Comparison of ENCODE assay signal across 18 cellular contexts in the genomic region with DNA sequence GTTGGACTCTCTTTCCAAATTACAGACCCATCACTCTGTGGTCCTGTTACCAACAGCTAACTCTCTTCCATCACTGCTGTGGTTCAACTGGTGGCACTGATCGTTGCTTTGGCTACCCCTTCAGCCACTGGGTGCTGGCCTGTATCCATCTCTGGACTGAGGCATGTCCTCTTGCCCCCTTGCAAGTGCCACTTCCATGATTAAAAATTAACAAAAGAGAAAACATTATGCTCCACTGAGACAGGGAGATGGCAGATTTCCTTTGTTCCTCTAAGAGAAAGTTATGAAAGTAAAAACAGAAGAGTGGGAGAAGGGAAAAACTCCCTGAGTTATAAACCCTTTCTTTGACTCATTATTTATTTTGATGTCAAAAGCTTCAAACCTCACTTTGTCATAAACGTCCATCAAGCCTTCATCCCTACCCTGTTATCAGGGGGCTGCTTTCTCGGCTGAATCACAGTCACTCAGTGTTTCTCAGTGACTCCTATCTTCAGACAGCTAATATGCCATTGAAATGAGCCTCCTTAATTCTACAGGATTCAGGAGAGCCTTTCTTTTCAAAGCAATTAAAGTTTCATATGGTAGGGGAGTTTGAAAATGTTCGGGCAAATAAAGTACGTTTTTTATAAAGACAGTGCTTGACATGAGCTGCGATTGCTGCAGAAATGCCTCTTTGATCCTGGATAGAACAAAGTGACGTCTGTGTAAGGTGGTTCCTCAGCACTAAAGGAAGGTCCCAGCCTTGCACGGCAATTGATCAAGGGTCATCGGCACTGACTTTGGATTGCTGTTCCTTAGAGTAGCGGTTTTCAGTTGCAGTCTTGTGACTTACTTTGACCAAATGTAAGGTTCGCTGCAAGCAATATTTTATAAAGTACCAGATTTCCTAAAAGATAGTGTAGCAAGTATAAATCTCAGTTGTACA. TPM values are rescaled to one million over a fixed set of nuclear protein-coding genes. Genes with fewer than 3 reads are reported as not detected.
"Had no signal": no experiment of that assay in that cellular context is flagged by ENCODE, and none has a peak within 500 bp of the region (broad histone marks: within the 10 kb centered on the region; RNA-seq: fewer than 3 reads in every experiment).

No MANE protein-coding gene starts in this region.

- H3K4me1 ChIP-seq: sigmoid colon had no signal

- DNase-seq: activated CD4-positive, alpha-beta T cell treated with anti-CD3 and anti-CD28 coated beads for 1 hour; activated CD4-positive, alpha-beta T cell treated with anti-CD3 and anti-CD28 coated beads, Interleukin-2, amount 50 U/mL, for 4 hours; activated naive CD4-positive, alpha-beta T cell treated with Interleukin-2 at 50 U/mL for 16 hours; activated T-cell treated with anti-CD3 and anti-CD28 coated beads for 4 hours; natural killer cell; nucleus accumbens; sigmoid colon; stimulated activated CD4-positive, alpha-beta T cell treated with anti-CD3 and anti-CD28 coated beads, Interleukin-12 subunit alpha, Interleukin-12 subunit beta, amount 100 ng/mL, for 4 hours; stimulated activated CD4-positive, alpha-beta T cell treated with anti-CD3 and anti-CD28 coated beads, Interleukin-2, amount 100 ng/mL, for 24 hours; T-helper 9 cell had no signal

- ATAC-seq: esophagus mucosa, natural killer cell had no signal

- H3K27me3 ChIP-seq: sigmoid colon had no signal

- H3K9me3 ChIP-seq: sigmoid colon had no signal

- H3K4me3 ChIP-seq: lung, sigmoid colon had no signal

- H3K27ac ChIP-seq: sigmoid colon had no signal

- H3K36me3 ChIP-seq: sigmoid colon had no signal

RNA-seq across cellular contexts. Expression of gene PBOV1, which starts 49.9 kb away (rescaled TPM):
- total RNA-seq: astrocyte, bronchial epithelial cell, chondrocyte, esophagus mucosa, lung, natural killer cell, pulmonary artery endothelial cell, sigmoid colon had no signal
- polyA plus RNA-seq: keratinocyte, sigmoid colon, thymus had no signal
